13 cellular contexts compared by ENCODE assay signal in genomic region chr5:67807116-67807888, GRCh38.
DNase-seq lines count a peak whose midpoint lies in the region; ATAC-seq and TF ChIP-seq lines count a peak whose summit lies in the region.
"Had no signal": no experiment of that assay in that cellular context is flagged by ENCODE, and none has a peak within 500 bp of the region (broad histone marks: within the 10 kb centered on the region; RNA-seq: fewer than 3 reads in every experiment).

No MANE protein-coding gene starts in this region.

- WGBS in mammary epithelial cell (ENCODE audit: low coverage, missing lambda C conversion rate) = 95% methylated on average over 4 of the region's 4 CpGs

- H3K36me3 ChIP-seq in mammary epithelial cell (ENCODE audit: insufficient read depth, low read length) = no peaks in the 10 kb centered on the region

- H3K27ac Mint-ChIP-seq in stimulated activated effector memory CD8-positive, alpha-beta T cell treated with anti-CD3 and anti-CD28 coated beads, Interleukin-12 subunit alpha, Interleukin-12 subunit beta, amount 100 ng/mL, for 72 hours = no peak overlapping the region
- H3K27ac Mint-ChIP-seq in activated naive CD4-positive, alpha-beta T cell treated with anti-CD3 and anti-CD28 coated beads, Interleukin-2, amount 50 U/mL, for 72 hours = no peak overlapping the region
- H3K27ac Mint-ChIP-seq: activated CD8-positive, alpha-beta T cell treated with anti-CD3 and anti-CD28 coated beads for 36 hours; activated naive CD8-positive, alpha-beta T cell had no signal

- intact Hi-C loops in mammary epithelial cell (cut with micrococcal nuclease) = no loop called here

- dilution Hi-C loops in mammary epithelial cell (cut with HindIII; ENCODE audit: low sequenced_read_pairs) = no loop called here

- H3K9me3 ChIP-seq in mammary epithelial cell (replicated peaks; ENCODE audit: insufficient read depth, low read length) = no peaks in the 10 kb centered on the region

- no peak overlapping the region for H3K27ac ChIP-seq in mammary epithelial cell (ENCODE audit: insufficient read depth, low read depth, low read length)

- no peak overlapping the region for H2AFZ ChIP-seq in mammary epithelial cell (ENCODE audit: low read depth, low read length)

- CTCF ChIA-PET in mammary epithelial cell (lab: Charles Lee; ENCODE audit: low non-redundant PET) = no interaction called here

- no peak for TF ChIP-seq CTCF in mammary epithelial cell (conservative IDR thresholded peaks at IDR 0.05 in 1 of 2, IDR thresholded peaks at IDR 0.05 in 1 of 2; ENCODE audit: extremely low read depth in 1 of 2, insufficient read depth in 1 of 2, low read depth in 1 of 2, low read length in 2 of 2)

- peak; percentile 53 for ATAC-seq in HG02610 (IDR thresholded peaks at IDR 0.05; ENCODE audit: unreplicated experiment)
- peak; percentile 58 for ATAC-seq in stimulated activated effector memory CD8-positive, alpha-beta T cell treated with anti-CD3 and anti-CD28 coated beads, Interleukin-12 subunit alpha, Interleukin-12 subunit beta, amount 100 ng/mL, for 72 hours
- ATAC-seq in activated naive CD4-positive, alpha-beta T cell treated with anti-CD3 and anti-CD28 coated beads, Interleukin-2, amount 50 U/mL, for 72 hours = no peak
- ATAC-seq: activated CD8-positive, alpha-beta T cell treated with anti-CD3 and anti-CD28 coated beads for 36 hours had no signal

- H3K4me1 Mint-ChIP-seq in stimulated activated effector memory CD8-positive, alpha-beta T cell treated with anti-CD3 and anti-CD28 coated beads, Interleukin-12 subunit alpha, Interleukin-12 subunit beta, amount 100 ng/mL, for 72 hours = peaks cover 37% of the 10 kb centered on the region

- H3K9me3 Mint-ChIP-seq in stimulated activated effector memory CD8-positive, alpha-beta T cell treated with anti-CD3 and anti-CD28 coated beads, Interleukin-12 subunit alpha, Interleukin-12 subunit beta, amount 100 ng/mL, for 72 hours = peaks cover 4% of the 10 kb centered on the region
- no peaks in the 10 kb centered on the region for H3K9me3 Mint-ChIP-seq in activated naive CD4-positive, alpha-beta T cell treated with anti-CD3 and anti-CD28 coated beads, Interleukin-2, amount 50 U/mL, for 72 hours
- H3K9me3 Mint-ChIP-seq: activated CD8-positive, alpha-beta T cell treated with anti-CD3 and anti-CD28 coated beads for 36 hours had no signal

- no peak overlapping the region for H3K9ac ChIP-seq in mammary epithelial cell (ENCODE audit: insufficient read depth, low read length)

- H3K4me3 ChIP-seq in mammary epithelial cell (replicated peaks in 1 of 3; ENCODE audit: insufficient read depth in 1 of 3, low read depth in 2 of 3, low read length in 3 of 3) = no peak overlapping the region

- in situ Hi-C loops in mammary epithelial cell (cut with MboI; ENCODE audit: low sequenced_read_pairs in 2 of 2) = no loop called here

- no peaks in the 10 kb centered on the region for H3K79me2 ChIP-seq in mammary epithelial cell (ENCODE audit: insufficient read depth, low read length)

- no TSS peak for BruUV-seq in mammary epithelial cell (replicated peaks; lab: Mats Ljungman, UMichigan)

- H3K4me1 ChIP-seq in mammary epithelial cell (ENCODE audit: insufficient read depth, low read length) = peaks cover 4% of the 10 kb centered on the region

- no peaks in the 10 kb centered on the region for H4K20me1 ChIP-seq in mammary epithelial cell (ENCODE audit: insufficient read depth, low read length)

- H3K36me3 Mint-ChIP-seq in stimulated activated effector memory CD8-positive, alpha-beta T cell treated with anti-CD3 and anti-CD28 coated beads, Interleukin-12 subunit alpha, Interleukin-12 subunit beta, amount 100 ng/mL, for 72 hours = no peaks in the 10 kb centered on the region
- peaks cover 0 to 2% of the 10 kb centered on the region in 2 donors for H3K36me3 Mint-ChIP-seq in activated naive CD4-positive, alpha-beta T cell treated with anti-CD3 and anti-CD28 coated beads, Interleukin-2, amount 50 U/mL, for 72 hours
- H3K36me3 Mint-ChIP-seq: activated naive CD8-positive, alpha-beta T cell had no signal

- DNase-seq in NCI-H2171 treated with DMSO at 0.1 percent for 48 hours (lab: John Stamatoyannopoulos, UW) (peak; percentile 4), NCI-H2171 (lab: John Stamatoyannopoulos, UW) (no peak), mammary epithelial cell (peak; percentile 43), NCI-H2227 treated with DMSO at 0.1 percent for 48 hours (lab: John Stamatoyannopoulos, UW) (no peak), NCI-H1694 treated with DMSO at 0.1 percent for 48 hours (lab: John Stamatoyannopoulos, UW) (no peak)
- no peak for DNase-seq in stimulated activated effector memory CD8-positive, alpha-beta T cell treated with anti-CD3 and anti-CD28 coated beads, Interleukin-12 subunit alpha, Interleukin-12 subunit beta, amount 100 ng/mL, for 72 hours (ENCODE audit: low spot score in 2 of 2)
- no peak for DNase-seq in activated naive CD4-positive, alpha-beta T cell treated with anti-CD3 and anti-CD28 coated beads, Interleukin-2, amount 50 U/mL, for 72 hours (ENCODE audit: low spot score in 2 of 2)
- DNase-seq: activated CD8-positive, alpha-beta T cell treated with anti-CD3 and anti-CD28 coated beads for 36 hours; dermis blood vessel endothelial cell; MM.1S; T-helper 1 cell had no signal

- no peak overlapping the region for H3K4me2 ChIP-seq in mammary epithelial cell (ENCODE audit: insufficient read depth, low read depth, low read length)

- no peak overlapping the region for H3K4me3 Mint-ChIP-seq in stimulated activated effector memory CD8-positive, alpha-beta T cell treated with anti-CD3 and anti-CD28 coated beads, Interleukin-12 subunit alpha, Interleukin-12 subunit beta, amount 100 ng/mL, for 72 hours
- H3K4me3 Mint-ChIP-seq: activated CD8-positive, alpha-beta T cell treated with anti-CD3 and anti-CD28 coated beads for 36 hours; activated naive CD8-positive, alpha-beta T cell had no signal

- H3K27me3 ChIP-seq in mammary epithelial cell (ENCODE audit: insufficient read depth, low read length) = no peaks in the 10 kb centered on the region

Comparison
In these comparisons a context has a peak if more than half of its experiments do, and no peak if none do; other contexts are left out.
1. DNase-seq: peak in NCI-H2171 treated with DMSO at 0.1 percent for 48 hours (single experiment) and mammary epithelial cell (single experiment); none in NCI-H2171 (single experiment), stimulated activated effector memory CD8-positive, alpha-beta T cell treated with anti-CD3 and anti-CD28 coated beads, Interleukin-12 subunit alpha, Interleukin-12 subunit beta, amount 100 ng/mL, for 72 hours (0 of 2), activated naive CD4-positive, alpha-beta T cell treated with anti-CD3 and anti-CD28 coated beads, Interleukin-2, amount 50 U/mL, for 72 hours (0 of 2), NCI-H2227 treated with DMSO at 0.1 percent for 48 hours (single experiment) and NCI-H1694 treated with DMSO at 0.1 percent for 48 hours (single experiment).
2. ATAC-seq: peak in HG02610 (single experiment) and stimulated activated effector memory CD8-positive, alpha-beta T cell treated with anti-CD3 and anti-CD28 coated beads, Interleukin-12 subunit alpha, Interleukin-12 subunit beta, amount 100 ng/mL, for 72 hours (single experiment); none in activated naive CD4-positive, alpha-beta T cell treated with anti-CD3 and anti-CD28 coated beads, Interleukin-2, amount 50 U/mL, for 72 hours (0 of 2).